In the genomic region with DNA sequence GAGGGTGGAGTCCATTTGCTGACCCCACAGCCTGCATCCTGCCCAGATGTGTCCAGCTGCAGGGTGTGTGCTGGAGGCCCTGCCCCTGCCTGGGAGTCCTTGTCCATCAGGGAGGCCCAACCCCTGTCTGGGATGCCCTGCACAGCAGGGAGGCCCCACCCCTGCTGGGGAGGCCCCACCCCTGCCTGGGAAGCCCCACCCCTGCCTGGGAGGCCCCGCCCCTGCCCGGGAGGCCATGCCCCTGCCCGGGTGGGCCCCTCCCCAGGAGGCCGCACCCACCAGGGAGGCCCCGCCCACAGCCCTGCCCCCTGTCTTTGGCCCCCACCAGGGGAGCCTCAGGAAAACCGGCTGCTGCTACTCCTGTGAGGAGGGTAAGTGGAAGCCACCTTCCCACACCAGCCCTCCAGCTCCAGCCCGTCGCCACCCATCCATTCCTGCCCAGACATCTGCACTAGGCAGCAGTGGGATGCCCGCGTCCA, we compare ENCODE assay signal across 14 cellular contexts. TPM values are rescaled to one million over a fixed set of nuclear protein-coding genes. Genes with fewer than 3 reads are reported as not detected.
DNase-seq lines count a peak whose midpoint lies in the region; ATAC-seq and TF ChIP-seq lines count a peak whose summit lies in the region.
"Had no signal": no experiment of that assay in that cellular context is flagged by ENCODE, and none has a peak within 500 bp of the region (broad histone marks: within the 10 kb centered on the region; RNA-seq: fewer than 3 reads in every experiment).

No MANE protein-coding gene starts in this region.

- H2AFZ ChIP-seq in MM.1S (ENCODE audit: low read length): no peak overlapping the region

- peaks cover 6% of the 10 kb centered on the region for H3K4me1 Mint-ChIP-seq in activated CD4-positive, alpha-beta T cell treated with anti-CD3 and anti-CD28 coated beads, Interleukin-2, amount 10 ng/mL, durations not matched to agents 24 days and 14 days
- H3K4me1 Mint-ChIP-seq in stimulated activated naive B cell treated with anti-CD40 and anti-IgM and Interleukin-4, amounts not matched to agents 10 μg/mL and 1 μg/mL and 100 μg/mL, for 72 hours: peaks cover 16 to 21% of the 10 kb centered on the region in 2 donors

- H3K9ac ChIP-seq in MM.1S (ENCODE audit: low read length): no peak overlapping the region

- H3K79me2 ChIP-seq in MM.1S (ENCODE audit: low read length): no peaks in the 10 kb centered on the region

- peak; percentile 10 for ATAC-seq in gastroesophageal sphincter
- ATAC-seq in stimulated activated naive B cell treated with anti-CD40 and anti-IgM and Interleukin-4, amounts not matched to agents 10 μg/mL and 1 μg/mL and 100 μg/mL, for 72 hours (replicated peaks): peak in 1 of 2 donors; percentile 24
- no peak for ATAC-seq in GM21360 (IDR thresholded peaks at IDR 0.05; ENCODE audit: unreplicated experiment)

- no peak for TF ChIP-seq CTCF in gastroesophageal sphincter (IDR thresholded peaks at IDR 0.05)
- no peak for TF ChIP-seq CTCF in MM.1S (IDR thresholded peaks at IDR 0.05; ENCODE audit: low read length)

- no peak overlapping the region for H3K4me2 ChIP-seq in MM.1S (ENCODE audit: low read depth, low read length)

- no peak overlapping the region for H3K4me3 Mint-ChIP-seq in activated CD4-positive, alpha-beta T cell treated with anti-CD3 and anti-CD28 coated beads, Interleukin-2, amount 10 ng/mL, durations not matched to agents 24 days and 14 days
- no peak overlapping the region for H3K4me3 Mint-ChIP-seq in stimulated activated naive B cell treated with anti-CD40 and anti-IgM and Interleukin-4, amounts not matched to agents 10 μg/mL and 1 μg/mL and 100 μg/mL, for 72 hours
- H3K4me3 Mint-ChIP-seq: neural crest cell had no signal

- peak; percentile 22 to 41 for DNase-seq in activated CD4-positive, alpha-beta T cell treated with anti-CD3 and anti-CD28 coated beads for 24 hours (ENCODE audit: low read depth in 2 of 2)
- no peak for DNase-seq in activated CD4-positive, alpha-beta T cell treated with anti-CD3 and anti-CD28 coated beads for 1 hour
- peak; percentile 71 for DNase-seq in activated CD4-positive, alpha-beta T cell treated with anti-CD3 and anti-CD28 coated beads, Interleukin-2, amount 10 ng/mL, durations not matched to agents 24 days and 14 days
- no peak for DNase-seq in stimulated activated naive B cell treated with anti-CD40 and anti-IgM and Interleukin-4, amounts not matched to agents 10 μg/mL and 1 μg/mL and 100 μg/mL, for 72 hours
- no peak for DNase-seq in C1 segment of cervical spinal cord (lab: John Stamatoyannopoulos, UW)
- DNase-seq in MM.1S: no peak
- DNase-seq: AML-193 had no signal

- peaks cover 4% of the 10 kb centered on the region for H3K36me3 Mint-ChIP-seq in activated CD4-positive, alpha-beta T cell treated with anti-CD3 and anti-CD28 coated beads, Interleukin-2, amount 10 ng/mL, durations not matched to agents 24 days and 14 days (ENCODE audit: low read depth)
- peaks cover 12 to 13% of the 10 kb centered on the region in 2 donors for H3K36me3 Mint-ChIP-seq in stimulated activated naive B cell treated with anti-CD40 and anti-IgM and Interleukin-4, amounts not matched to agents 10 μg/mL and 1 μg/mL and 100 μg/mL, for 72 hours

- 80% methylated on average over 1 of the region's 10 CpGs; no CpG with 5 or more reads in 1 of the 2 donors for WGBS in gastroesophageal sphincter (ENCODE audit: low coverage in 1 of 2), 2 donors

- no peaks in the 10 kb centered on the region for H3K36me3 ChIP-seq in gastroesophageal sphincter
- H3K36me3 ChIP-seq in MM.1S (replicated peaks; ENCODE audit: insufficient read depth, low read length): no peaks in the 10 kb centered on the region
- H3K36me3 ChIP-seq: HAP-1, SJSA1 had no signal

- H3K4me1 ChIP-seq in gastroesophageal sphincter (peaks cover 0 to 19% (median 14%) of the 10 kb centered on the region in 3 donors), MM.1S (ENCODE audit: low read length) (peaks cover 7% of the 10 kb centered on the region; the same call in 1 of the 2 replicates)
- H3K4me1 ChIP-seq: HAP-1 had no signal

- TF ChIP-seq EP300 in gastroesophageal sphincter (IDR thresholded peaks at IDR 0.05): no peak

- H3K4me3 ChIP-seq in gastroesophageal sphincter (no peak overlapping the region), MM.1S (ENCODE audit: low read length) (no peak overlapping the region)
- H3K4me3 ChIP-seq: HAP-1, SJSA1 had no signal

- no peak overlapping the region for H3K27ac Mint-ChIP-seq in activated CD4-positive, alpha-beta T cell treated with anti-CD3 and anti-CD28 coated beads, Interleukin-2, amount 10 ng/mL, durations not matched to agents 24 days and 14 days
- H3K27ac Mint-ChIP-seq in stimulated activated naive B cell treated with anti-CD40 and anti-IgM and Interleukin-4, amounts not matched to agents 10 μg/mL and 1 μg/mL and 100 μg/mL, for 72 hours: peak overlapping the region; percentile 74

- no peaks in the 10 kb centered on the region for H3K9me2 ChIP-seq in MM.1S (replicated peaks; ENCODE audit: insufficient read depth, low read length)

- no peak for TF ChIP-seq POLR2A in gastroesophageal sphincter (IDR thresholded peaks at IDR 0.05)

- H3K27me3 Mint-ChIP-seq in activated CD4-positive, alpha-beta T cell treated with anti-CD3 and anti-CD28 coated beads, Interleukin-2, amount 10 ng/mL, durations not matched to agents 24 days and 14 days: no peaks in the 10 kb centered on the region
- H3K27me3 Mint-ChIP-seq in stimulated activated naive B cell treated with anti-CD40 and anti-IgM and Interleukin-4, amounts not matched to agents 10 μg/mL and 1 μg/mL and 100 μg/mL, for 72 hours: no peaks in the 10 kb centered on the region

- intact Hi-C loops in activated CD4-positive, alpha-beta T cell treated with anti-CD3 and anti-CD28 coated beads, Interleukin-2, amount 10 ng/mL, durations not matched to agents 24 days and 14 days (cut with micrococcal nuclease): loop anchor here (5.0 kb wide), 2 partner anchors 77 to 122 kb away; no protein-coding TSS in a partner anchor

- H3K9me3 ChIP-seq in gastroesophageal sphincter (no peaks in the 10 kb centered on the region), MM.1S (replicated peaks; ENCODE audit: insufficient read depth, low read length) (no peaks in the 10 kb centered on the region)
- H3K9me3 ChIP-seq: HAP-1, SJSA1 had no signal

- no peaks in the 10 kb centered on the region for H4K20me1 ChIP-seq in MM.1S (ENCODE audit: insufficient read depth, low read length)

- H3K27ac ChIP-seq in gastroesophageal sphincter (no peak overlapping the region), MM.1S (ENCODE audit: low read length) (no peak overlapping the region)
- H3K27ac ChIP-seq: SJSA1 had no signal

- H3K27me3 ChIP-seq in gastroesophageal sphincter: no peaks in the 10 kb centered on the region
- 0 out of 2 replicates have a peak, but pooled peaks cover 7% of the 10 kb centered on the region for H3K27me3 ChIP-seq in MM.1S (replicated peaks; ENCODE audit: insufficient read depth, low read length)
- H3K27me3 ChIP-seq: SJSA1 had no signal

- H3F3A ChIP-seq in MM.1S (ENCODE audit: insufficient read depth, low read length): no peaks in the 10 kb centered on the region

- H3K9me3 Mint-ChIP-seq in activated CD4-positive, alpha-beta T cell treated with anti-CD3 and anti-CD28 coated beads, Interleukin-2, amount 10 ng/mL, durations not matched to agents 24 days and 14 days: peaks cover 4% of the 10 kb centered on the region
- H3K9me3 Mint-ChIP-seq in stimulated activated naive B cell treated with anti-CD40 and anti-IgM and Interleukin-4, amounts not matched to agents 10 μg/mL and 1 μg/mL and 100 μg/mL, for 72 hours: peaks cover 7 to 8% of the 10 kb centered on the region in 2 donors

RNA-seq across cellular contexts. Expression of a gene that starts 37.2 kb away (rescaled TPM):
- total RNA-seq in activated CD4-positive, alpha-beta T cell treated with anti-CD3 and anti-CD28 coated beads, Interleukin-2, amount 10 ng/mL, durations not matched to agents 24 days and 14 days: not detected in 2 replicates
- 100 to 1,000 TPM in 1 of 4 donors, 1 to 10 TPM in 1, under 1 TPM in 2; 0.13 to 199 (median 0.60) TPM for total RNA-seq in gastroesophageal sphincter
- total RNA-seq: dermis microvascular lymphatic vessel endothelial cell, SJSA1, urinary bladder had no signal

RNA-seq across cellular contexts. Expression of a gene that starts 49.4 kb away (rescaled TPM):
- total RNA-seq in activated CD4-positive, alpha-beta T cell treated with anti-CD3 and anti-CD28 coated beads, Interleukin-2, amount 10 ng/mL, durations not matched to agents 24 days and 14 days: 32.4 and 38.9 TPM in 2 replicates
- 10 to 100 TPM; 42.3 to 70.6 (median 49.1) TPM for total RNA-seq in gastroesophageal sphincter

Comparison
In these comparisons a context has a peak if more than half of its experiments do, and no peak if none do; other contexts are left out.
1. DNase-seq: peak in activated CD4-positive, alpha-beta T cell treated with anti-CD3 and anti-CD28 coated beads for 24 hours (2 of 2) and activated CD4-positive, alpha-beta T cell treated with anti-CD3 and anti-CD28 coated beads, Interleukin-2, amount 10 ng/mL, durations not matched to agents 24 days and 14 days (single experiment); none in activated CD4-positive, alpha-beta T cell treated with anti-CD3 and anti-CD28 coated beads for 1 hour (single experiment), stimulated activated naive B cell treated with anti-CD40 and anti-IgM and Interleukin-4, amounts not matched to agents 10 μg/mL and 1 μg/mL and 100 μg/mL, for 72 hours (single experiment), C1 segment of cervical spinal cord (0 of 14) and MM.1S (single experiment).